13 cellular contexts compared by ENCODE assay signal in genomic region chr6:150622476-150622875, GRCh38. TPM values are rescaled to one million over a fixed set of nuclear protein-coding genes. Genes with fewer than 3 reads are reported as not detected.
DNase-seq lines count a peak whose midpoint lies in the region; ATAC-seq, FAIRE-seq and TF ChIP-seq lines count a peak whose summit lies in the region.
"Had no signal": no experiment of that assay in that cellular context is flagged by ENCODE, and none has a peak within 500 bp of the region (broad histone marks: within the 10 kb centered on the region; RNA-seq: fewer than 3 reads in every experiment).

No MANE protein-coding gene starts in this region.

- CTCF ChIA-PET in CD4-positive, alpha-beta T cell (lab: Charles Lee), result no interaction called here
- CTCF ChIA-PET in GM12878 (lab: Yijun Ruan, JAX), result interaction anchor here (1.8 kb wide), 1 partner anchor 22 kb away, joined by 4 read pairs; no protein-coding TSS in a partner anchor

- SMC1A ChIA-PET in GM12878 (lab: Charles Lee; ENCODE audit: uncharacterized antibody, unreplicated experiment), result interaction anchor here (0.6 to 3.6 kb wide), 4 partner anchors 10 to 22 kb away, joined by 3 to 23 read pairs (median 5); no protein-coding TSS in a partner anchor

- H3K27me3 ChIP-seq in CD4-positive, alpha-beta T cell (ENCODE audit: control insufficient read depth, insufficient read depth, low read length), result no peaks in the 10 kb centered on the region
- H3K27me3 ChIP-seq in Karpas-422 (ENCODE audit: low read length), result no peaks in the 10 kb centered on the region
- H3K27me3 ChIP-seq in GM12878 (replicated peaks in 1 of 2; ENCODE audit: control insufficient read depth in 2 of 2, insufficient read depth in 2 of 2, low read length in 1 of 2), result no peaks in the 10 kb centered on the region
- no peaks in the 10 kb centered on the region for H3K27me3 ChIP-seq in spleen (replicated peaks in 1 of 7)

- H3K4me2 ChIP-seq in Karpas-422 (ENCODE audit: low read depth, low read length, poor library complexity, severe bottlenecking) (peak overlapping the region; percentile 59), GM12878 (ENCODE audit: control insufficient read depth, insufficient read depth) (peak overlapping the region; percentile 39)

- BruUV-seq in GM12878 (replicated peaks; lab: Mats Ljungman, UMichigan), result no TSS peak

- intact Hi-C loops in CD4-positive, alpha-beta T cell (cut with DNase I, micrococcal nuclease), result no loop called here
- intact Hi-C loops in GM12878 (cut with micrococcal nuclease; ENCODE audit: unreplicated experiment) (no loop called here), spleen (cut with DNase I; ENCODE audit: low total_unique reads) (no loop called here)

- H3K27ac Mint-ChIP-seq in CD4-positive, alpha-beta T cell, result peak overlapping the region; percentile 68
- no peak overlapping the region for H3K27ac Mint-ChIP-seq in chondrocyte (ENCODE audit: unreplicated experiment)
- H3K27ac Mint-ChIP-seq: HFFc6 had no signal

- H3K9ac ChIP-seq in Karpas-422 (ENCODE audit: low read length) (peak overlapping the region; percentile 62), GM12878 (ENCODE audit: control insufficient read depth, insufficient read depth, low read length) (no peak overlapping the region)

- H3K27ac ChIP-seq in CD4-positive, alpha-beta T cell (ENCODE audit: low read depth, low read length), result no peak overlapping the region
- peak overlapping the region; percentile 97 for H3K27ac ChIP-seq in Karpas-422 (ENCODE audit: low read length)
- no peak overlapping the region for H3K27ac ChIP-seq in GM12878 (ENCODE audit: control insufficient read depth, insufficient read depth)
- peak overlapping the region; percentile 31 to 90 (median 78) for H3K27ac ChIP-seq in spleen

- H3K4me3 Mint-ChIP-seq in CD4-positive, alpha-beta T cell, result no peak overlapping the region
- H3K4me3 Mint-ChIP-seq in chondrocyte (ENCODE audit: unreplicated experiment), result no peak overlapping the region
- H3K4me3 Mint-ChIP-seq: CD14-positive monocyte, HFFc6 had no signal

- H3K36me3 Mint-ChIP-seq in CD4-positive, alpha-beta T cell (ENCODE audit: low read depth), result no peaks in the 10 kb centered on the region
- H3K36me3 Mint-ChIP-seq in chondrocyte (ENCODE audit: low read depth), result no peaks in the 10 kb centered on the region
- H3K36me3 Mint-ChIP-seq: CD14-positive monocyte had no signal

- no peak for ATAC-seq in CD4-positive, alpha-beta T cell (ENCODE audit: poor library complexity)
- ATAC-seq in GM12878, result peak; percentile 3
- no peak for ATAC-seq in GM21390 (IDR thresholded peaks at IDR 0.05; ENCODE audit: unreplicated experiment)
- ATAC-seq in HG03342 (IDR thresholded peaks at IDR 0.05; ENCODE audit: unreplicated experiment), result no peak

- no peak for FAIRE-seq in GM12878 (lab: Jason Lieb, UNC)

- H2AFZ ChIP-seq in Karpas-422 (ENCODE audit: low read length), result no peak overlapping the region
- no peak overlapping the region for H2AFZ ChIP-seq in GM12878 (ENCODE audit: control insufficient read depth, low read depth, low read length)

- H3K9me3 ChIP-seq in CD4-positive, alpha-beta T cell (ENCODE audit: control insufficient read depth, low read length), result no peaks in the 10 kb centered on the region
- H3K9me3 ChIP-seq in Karpas-422 (ENCODE audit: low read length) (no peaks in the 10 kb centered on the region), GM12878 (replicated peaks; ENCODE audit: control insufficient read depth, insufficient read depth, low read length) (no peaks in the 10 kb centered on the region), spleen (no peaks in the 10 kb centered on the region)

- H3K4me3 ChIP-seq in Karpas-422 (ENCODE audit: low read length) (peak overlapping the region; percentile 38), GM12878 (no peak overlapping the region), spleen (no peak overlapping the region)

- H3K79me2 ChIP-seq in Karpas-422 (ENCODE audit: low read length) (peaks cover 83% of the 10 kb centered on the region), GM12878 (ENCODE audit: control insufficient read depth, insufficient read depth, low read length) (no peaks in the 10 kb centered on the region)

- RAD21 ChIA-PET in GM12878 (lab: Charles Lee; ENCODE audit: unreplicated experiment), result interaction anchor here (0.8 to 2.1 kb wide), 6 partner anchors 10 to 204 kb away, joined by 3 to 11 read pairs (median 4); partner anchors contain the start of gene PLEKHG1

- H3K4me1 ChIP-seq in Karpas-422 (ENCODE audit: low read length) (peaks cover 97% of the 10 kb centered on the region), GM12878 (ENCODE audit: control insufficient read depth, insufficient read depth, low read length) (peaks cover 15% of the 10 kb centered on the region), spleen (peaks cover 16 to 98% (median 76%) of the 10 kb centered on the region in 6 donors)

- no peaks in the 10 kb centered on the region for H3K9me2 ChIP-seq in Karpas-422 (replicated peaks; ENCODE audit: insufficient read depth, low read length)

- H3K4me1 Mint-ChIP-seq in CD4-positive, alpha-beta T cell (ENCODE audit: low read depth), result peaks cover 16% of the 10 kb centered on the region
- peaks cover 7% of the 10 kb centered on the region for H3K4me1 Mint-ChIP-seq in chondrocyte (ENCODE audit: low read depth)

- TF ChIP-seq POLR2A in GM12878 (IDR thresholded peaks at IDR 0.05; ENCODE audit: low read depth, low read length), result no peak
- TF ChIP-seq POLR2A in spleen (IDR thresholded peaks at IDR 0.05), result no peak

- no peaks in the 10 kb centered on the region for H3K27me3 Mint-ChIP-seq in CD4-positive, alpha-beta T cell
- H3K27me3 Mint-ChIP-seq in chondrocyte (ENCODE audit: low read depth), result peaks cover 2% of the 10 kb centered on the region

- POLR2A ChIA-PET in CD4-positive, alpha-beta T cell (lab: Charles Lee), result no interaction called here
- POLR2A ChIA-PET in GM12878 (lab: Charles Lee), result interaction anchor here (1.1 to 1.9 kb wide), 3 partner anchors 9 to 23 kb away, joined by 3 to 16 read pairs (median 5); partner anchors contain the start of gene PLEKHG1

- H4K20me1 ChIP-seq in Karpas-422 (ENCODE audit: insufficient read depth, low read depth, low read length), result no peaks in the 10 kb centered on the region; the same call in 1 of the 2 replicates
- H4K20me1 ChIP-seq in GM12878 (ENCODE audit: control insufficient read depth, insufficient read depth), result no peaks in the 10 kb centered on the region

- DNase-seq in CD4-positive, alpha-beta T cell, result no peak
- DNase-seq in Karpas-422 (no peak), GM12878 (ENCODE audit: low read depth, low spot score) (no peak), spleen (no peak), chondrocyte (ENCODE audit: low spot score) (no peak)
- DNase-seq: Calu3, HFFc6, NCI-H1930, SHP77 treated with DMSO at 0.1 percent for 48 hours had no signal

- H3K9me3 Mint-ChIP-seq in CD4-positive, alpha-beta T cell, result no peaks in the 10 kb centered on the region
- H3K9me3 Mint-ChIP-seq in chondrocyte (ENCODE audit: low read depth), result peaks cover 3% of the 10 kb centered on the region

- 62% methylated on average over 4 of the region's 4 CpGs for WGBS in GM12878 (ENCODE audit: insufficient coverage, insufficient replicate concordance, low lambda C conversion rate, missing lambda C conversion rate)
- 57 to 72% (median 62%) methylated on average over 4 of the region's 4 CpGs for WGBS in spleen, 5 donors

- no peak for TF ChIP-seq RAD21 in GM12878 (IDR thresholded peaks at IDR 0.05; ENCODE audit: insufficient read depth, low read depth, low read length)

- TF ChIP-seq CTCF in CD4-positive, alpha-beta T cell (IDR thresholded peaks at IDR 0.05), result no peak
- TF ChIP-seq CTCF in GM12878 (IDR thresholded peaks at IDR 0.05 in 2 of 3, conservative IDR thresholded peaks at IDR 0.05 in 1 of 3; ENCODE audit: control insufficient read depth in 2 of 3, extremely low read depth in 1 of 3, insufficient read depth in 1 of 3, low read depth in 3 of 3, low read length in 3 of 3), result no peak
- TF ChIP-seq CTCF in spleen (IDR thresholded peaks at IDR 0.05 in 8 of 11, conservative IDR thresholded peaks at IDR 0.05 in 3 of 11), result no peak
- TF ChIP-seq CTCF in chondrocyte (IDR thresholded peaks at IDR 0.05), result no peak

- no peak for TF ChIP-seq EP300 in GM12878 (IDR thresholded peaks at IDR 0.05; ENCODE audit: borderline replicate concordance in 1 of 2, control insufficient read depth in 1 of 2, low read depth in 2 of 2, low read length in 2 of 2)

- H3K36me3 ChIP-seq in Karpas-422 (ENCODE audit: insufficient read depth, low read length) (0 out of 2 replicates have a peak, but pooled peaks cover 3% of the 10 kb centered on the region), GM12878 (ENCODE audit: control insufficient read depth in 2 of 2, insufficient read depth in 2 of 2, low read length in 1 of 2) (no peaks in the 10 kb centered on the region), spleen (no peaks in the 10 kb centered on the region)

- in situ Hi-C loops in GM12878 (cut with MboI), result no loop called here

RNA-seq across cellular contexts. Expression of gene PLEKHG1, which starts 22.8 kb away (rescaled TPM):
- total RNA-seq in CD4-positive, alpha-beta T cell, result 1 to 10 TPM; 1.5 to 1.8 TPM
- total RNA-seq in Karpas-422 (2014; rRNA removed; shearing (Covaris generic); ENCODE audit: low replicate concordance), result 69.0 and 92.4 TPM in 2 replicates
- total RNA-seq in GM12878 (2013; cell fraction: nucleolus; rRNA removed), result 150 TPM in 2 replicates
- total RNA-seq in GM12878 (2014; rRNA removed) (7.3 and 10.0 TPM in 2 replicates), GM12878 (2014; rRNA removed; fragmentation: Illumina TruSeq; extraction: Trizol) (4.5 and 4.7 TPM in 2 replicates), GM12878 (2021) (7.3 and 8.3 TPM in 2 replicates), spleen (100 to 1,000 TPM; 130 to 361 (median 197) TPM), chondrocyte (0.87 to 3.7 TPM (median 1.8 TPM) in 3 replicates)
- 2.2 TPM for polyA plus RNA-seq in GM12878 (2011; ENCODE audit: low read depth)
- polyA plus RNA-seq in GM12878 (2011; rRNA removed) (15.0 and 17.2 TPM in 2 replicates), GM12878 (2014; fragmentation: Illumina TruSeq; extraction: Trizol) (5.3 and 9.9 TPM in 2 replicates), GM12878 (2014; fragmentation: Nextera tagmentation; extraction: Ambion mirVana) (1 to 10 TPM in 1 of 2 experiments, under 1 TPM in 1; 0.77 to 1.1 TPM), GM12878 (2014; rRNA removed) (3.8 and 6.0 TPM in 2 replicates), GM12878 (2016; fragmentation: Nextera tagmentation; extraction: Ambion mirVana) (1 to 10 TPM; 2.8 to 4.3 TPM), spleen (10 to 100 TPM; 14.2 to 26.7 (median 17.1) TPM)
- 10.9 and 14.1 TPM in 2 replicates for polyA plus RNA-seq in GM12878 (2011; cell fraction: cytosol; rRNA removed)
- polyA plus RNA-seq in GM12878 (2011; cell fraction: nucleus; rRNA removed), result 22.8 and 24.8 TPM in 2 replicates
- polyA plus RNA-seq in GM12878 (2012), result 3.2 and 3.6 TPM in 2 replicates
- polyA minus RNA-seq in GM12878 (2011; rRNA and poly(A)+ RNA removed), result 52.1 and 55.8 TPM in 2 replicates
- 11.5 and 12.0 TPM in 2 replicates for polyA minus RNA-seq in GM12878 (2011; cell fraction: cytosol; rRNA and poly(A)+ RNA removed)
- 58.5 and 77.3 TPM in 2 replicates for polyA minus RNA-seq in GM12878 (2011; cell fraction: nucleus; rRNA and poly(A)+ RNA removed)
- total RNA-seq: G401 had no signal

Comparison
In these comparisons a context has a peak if more than half of its experiments do, and no peak if none do; other contexts are left out.
1. H3K27ac ChIP-seq: peak in Karpas-422 (single experiment) and spleen (8 of 8); none in CD4-positive, alpha-beta T cell (single experiment) and GM12878 (single experiment).